In genomic region chr13:20633802-20634201, GRCh38 we compare ENCODE assay signal across 19 cellular contexts.
"Had no signal": no experiment of that assay in that cellular context is flagged by ENCODE, and none has a peak within 500 bp of the region (broad histone marks: within the 10 kb centered on the region; RNA-seq: fewer than 3 reads in every experiment).

No MANE protein-coding gene starts in this region.

- H3K27ac ChIP-seq: gastrocnemius medialis, heart right ventricle, right atrium auricular region, stomach, thoracic aorta, transverse colon, uterus had no signal

- DNase-seq: cerebellar nuclear complex; effector memory CD8-positive, alpha-beta T cell; gastrocnemius medialis; heart right ventricle; hypothalamus; left colon; left ventricle myocardium superior; natural killer cell; posterior cingulate gyrus; small intestine; stimulated activated CD4-positive, alpha-beta T cell treated with anti-CD3 and anti-CD28 coated beads, Interleukin-12 subunit alpha, Interleukin-12 subunit beta, amount 100 ng/mL, for 4 hours; stimulated activated naive CD4-positive, alpha-beta T cell; stomach; substantia nigra; transverse colon; uterus had no signal

- H3K4me3 ChIP-seq: gastrocnemius medialis, heart right ventricle, lung, right atrium auricular region, stomach, thoracic aorta, transverse colon, uterus had no signal

- H3K9me3 ChIP-seq: gastrocnemius medialis, heart right ventricle, right atrium auricular region, stomach, thoracic aorta, transverse colon, uterus had no signal

- ATAC-seq: effector memory CD8-positive, alpha-beta T cell; gastrocnemius medialis; heart right ventricle; left colon; left ventricle myocardium superior; natural killer cell had no signal

- H3K4me1 ChIP-seq: gastrocnemius medialis, heart right ventricle, right atrium auricular region, stomach, uterus had no signal

- H3K36me3 ChIP-seq: right atrium auricular region, transverse colon, uterus had no signal
